2 cellular contexts compared by ENCODE assay signal in the genomic region with DNA sequence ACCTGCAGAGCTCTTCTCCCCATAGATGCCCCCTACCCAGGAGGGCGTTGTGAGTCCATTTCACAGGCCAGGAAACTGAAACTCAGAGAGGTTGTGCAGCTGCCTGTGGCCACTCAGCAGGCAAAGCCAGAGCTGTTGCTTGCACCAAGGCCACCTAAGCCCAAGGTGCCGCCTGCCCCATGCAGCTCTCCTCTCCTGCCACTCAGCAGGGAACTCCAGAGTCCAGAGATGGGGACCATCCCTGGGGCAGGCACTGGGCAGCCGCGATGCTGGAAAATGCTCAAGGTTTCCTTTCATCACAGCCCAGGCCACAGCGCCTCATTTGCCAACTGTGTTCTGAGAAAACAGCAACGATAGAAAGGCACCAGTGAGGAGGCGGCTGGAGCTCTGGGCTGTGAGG.
TF ChIP-seq lines count a peak whose summit lies in the region.

No MANE protein-coding gene starts in this region.

TF ChIP-seq in HepG2, 621 proteins besides CTCF, POLR2A, EP300 and RAD21:
- no peak for TF ChIP-seq RBAK (CRISPR knock-in tag; IDR thresholded peaks at IDR 0.05)
- TF ChIP-seq ZNF768 (CRISPR knock-in tag; IDR thresholded peaks at IDR 0.05): peak; percentile 86

TF ChIP-seq in H1, 55 proteins besides CTCF, POLR2A, EP300 and RAD21:
- TF ChIP-seq HDAC6 (IDR thresholded peaks at IDR 0.05; ENCODE audit: low read depth, low read length): no peak
- TF ChIP-seq BCL11A (IDR thresholded peaks at IDR 0.05; ENCODE audit: low read depth in 2 of 2, low read length in 2 of 2): no peak
- TF ChIP-seq TCF12 (IDR thresholded peaks at IDR 0.05; ENCODE audit: low read depth, low read length): no peak
- no peak for TF ChIP-seq SP4 (IDR thresholded peaks at IDR 0.05; ENCODE audit: low read length)
- no peak for TF ChIP-seq GABPA (IDR thresholded peaks at IDR 0.05; ENCODE audit: borderline replicate concordance, insufficient read depth, low read length)
- TF ChIP-seq TBP (IDR thresholded peaks at IDR 0.05; ENCODE audit: low read depth, low read length): no peak
- no peak for TF ChIP-seq PHF8 (conservative IDR thresholded peaks at IDR 0.05; ENCODE audit: low read depth, low read length)
- TF ChIP-seq FOSL1 (IDR thresholded peaks at IDR 0.05; ENCODE audit: insufficient read depth, low read depth, low read length): no peak
- no peak for TF ChIP-seq TAF1 (IDR thresholded peaks at IDR 0.05; ENCODE audit: low read depth, low read length)
- TF ChIP-seq TAF7 (optimal IDR thresholded peaks at IDR 0.05; ENCODE audit: borderline replicate concordance, low read depth, low read length): no peak
